In the genomic region with DNA sequence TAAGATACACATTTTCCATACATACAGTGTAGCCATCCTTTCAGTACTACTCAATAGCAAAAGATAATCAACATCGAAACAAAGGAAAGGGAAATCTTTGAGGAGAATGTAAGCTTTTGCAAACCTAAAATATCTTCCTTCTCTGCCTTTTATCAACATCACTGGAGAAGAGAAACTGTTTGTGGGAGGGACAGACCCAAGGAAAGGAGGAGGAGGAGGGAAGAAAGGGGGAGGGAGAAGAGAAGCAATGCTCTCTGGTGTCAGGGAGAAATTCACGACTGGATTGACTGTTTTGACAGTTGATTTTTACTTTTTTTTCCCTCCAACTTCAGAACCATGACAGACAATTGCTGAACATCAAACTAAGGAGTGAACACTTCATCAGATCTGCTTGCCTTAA, we compare ENCODE assay signal across 12 cellular contexts.
DNase-seq lines count a peak whose midpoint lies in the region; ATAC-seq and TF ChIP-seq lines count a peak whose summit lies in the region.
"Had no signal": no experiment of that assay in that cellular context is flagged by ENCODE, and none has a peak within 500 bp of the region (broad histone marks: within the 10 kb centered on the region; RNA-seq: fewer than 3 reads in every experiment).

No MANE protein-coding gene starts in this region.

- intact Hi-C loops in esophagus squamous epithelium (cut with DNase I) = no loop called here

- CTCF ChIA-PET in CD8-positive, alpha-beta memory T cell (lab: Charles Lee) = no interaction called here

- POLR2A ChIA-PET in CD8-positive, alpha-beta memory T cell (lab: Charles Lee) = no interaction called here

- ATAC-seq in thoracic aorta (ENCODE audit: insufficient number of reproducible peaks, low FRiP score, low read depth) (no peak), GM18505 (IDR thresholded peaks at IDR 0.05; ENCODE audit: unreplicated experiment) (no peak), GM19328 (IDR thresholded peaks at IDR 0.05; ENCODE audit: unreplicated experiment) (no peak), GM18502 (IDR thresholded peaks at IDR 0.05; ENCODE audit: poor library complexity, unreplicated experiment) (no peak)
- ATAC-seq: activated naive CD4-positive, alpha-beta T cell treated with anti-CD3 and anti-CD28 coated beads, Interleukin-2, amount 50 U/mL, for 72 hours had no signal

- H3K4me3 ChIP-seq in Peyer's patch = peak overlapping the region in 1 of 4 donors; percentile 3
- peak overlapping the region in 3 of 4 donors; percentile 1 to 42 (median 19) for H3K4me3 ChIP-seq in esophagus squamous epithelium
- peak overlapping the region; percentile 7 to 38 for H3K4me3 ChIP-seq in muscle layer of duodenum (ENCODE audit: low read depth in 1 of 2, low read length in 2 of 2)
- H3K4me3 ChIP-seq in thoracic aorta = peak overlapping the region; percentile 61
- no peak overlapping the region for H3K4me3 ChIP-seq in CD8-positive, alpha-beta memory T cell (ENCODE audit: low read length)

- no peak for DNase-seq in Peyer's patch
- no peak for DNase-seq in esophagus squamous epithelium (lab: John Stamatoyannopoulos, UW)
- no peak for DNase-seq in thoracic aorta (ENCODE audit: low spot score)
- no peak for DNase-seq in CD8-positive, alpha-beta memory T cell
- DNase-seq: activated CD4-positive, alpha-beta T cell treated with anti-CD3 and anti-CD28 coated beads for 4 hours; NCI-H2171; retina had no signal

- H3K4me1 Mint-ChIP-seq in CD8-positive, alpha-beta memory T cell = peaks cover 28 to 33% (median 30%) of the 10 kb centered on the region in 3 donors

- WGBS in esophagus squamous epithelium, 2 donors = 31 to 44% methylated on average over 2 of the region's 2 CpGs

- H3K9me3 ChIP-seq in Peyer's patch (no peaks in the 10 kb centered on the region), esophagus squamous epithelium (no peaks in the 10 kb centered on the region), muscle layer of duodenum (ENCODE audit: control insufficient read depth in 1 of 2, low read length in 2 of 2) (no peaks in the 10 kb centered on the region), thoracic aorta (no peaks in the 10 kb centered on the region)
- no peaks in the 10 kb centered on the region for H3K9me3 ChIP-seq in CD8-positive, alpha-beta memory T cell (ENCODE audit: low read length)

- H3K27me3 ChIP-seq in Peyer's patch = no peaks in the 10 kb centered on the region
- H3K27me3 ChIP-seq in esophagus squamous epithelium = no peaks in the 10 kb centered on the region
- no peaks in the 10 kb centered on the region for H3K27me3 ChIP-seq in muscle layer of duodenum (ENCODE audit: low read depth, low read length)
- H3K27me3 ChIP-seq in thoracic aorta (replicated peaks; ENCODE audit: insufficient read depth) = no peaks in the 10 kb centered on the region
- no peaks in the 10 kb centered on the region for H3K27me3 ChIP-seq in CD8-positive, alpha-beta memory T cell (ENCODE audit: insufficient read depth, low read length, poor library complexity, severe bottlenecking)

- H3K27ac ChIP-seq in Peyer's patch (peak overlapping the region; percentile 3 to 67 (median 21)), esophagus squamous epithelium (peak overlapping the region; percentile 18 to 84 (median 71)), muscle layer of duodenum (ENCODE audit: low read length) (peak overlapping the region; percentile 67), thoracic aorta (peak overlapping the region; percentile 85 to 88)
- no peak overlapping the region for H3K27ac ChIP-seq in CD8-positive, alpha-beta memory T cell (ENCODE audit: low read depth, low read length)

- H3K36me3 ChIP-seq in Peyer's patch (no peaks in the 10 kb centered on the region), esophagus squamous epithelium (no peaks in the 10 kb centered on the region), muscle layer of duodenum (ENCODE audit: control insufficient read depth in 1 of 2, insufficient read depth in 2 of 2, low read length in 2 of 2) (no peaks in the 10 kb centered on the region), thoracic aorta (no peaks in the 10 kb centered on the region)
- no peaks in the 10 kb centered on the region for H3K36me3 ChIP-seq in CD8-positive, alpha-beta memory T cell (ENCODE audit: insufficient read depth, low read length)

- H3K4me1 ChIP-seq in Peyer's patch = no peaks in the 10 kb centered on the region
- peaks cover 5 to 25% (median 8%) of the 10 kb centered on the region in 3 donors for H3K4me1 ChIP-seq in esophagus squamous epithelium
- H3K4me1 ChIP-seq in muscle layer of duodenum (ENCODE audit: control insufficient read depth in 1 of 2, insufficient read depth in 2 of 2, low read length in 2 of 2) = peaks cover 8 to 10% of the 10 kb centered on the region in 2 donors
- peaks cover 5 to 25% of the 10 kb centered on the region in 2 donors for H3K4me1 ChIP-seq in thoracic aorta (ENCODE audit: control insufficient read depth in 1 of 2, low read depth in 2 of 2)
- peaks cover 16% of the 10 kb centered on the region for H3K4me1 ChIP-seq in CD8-positive, alpha-beta memory T cell (ENCODE audit: insufficient read depth, low read length)

- TF ChIP-seq CTCF in Peyer's patch (IDR thresholded peaks at IDR 0.05) = no peak
- TF ChIP-seq CTCF in esophagus squamous epithelium (IDR thresholded peaks at IDR 0.05) = no peak
- TF ChIP-seq CTCF in thoracic aorta (IDR thresholded peaks at IDR 0.05) = no peak

- H3K27ac Mint-ChIP-seq in CD8-positive, alpha-beta memory T cell = peak overlapping the region in 1 of 8 donors; percentile 28
- H3K27ac Mint-ChIP-seq: activated naive CD4-positive, alpha-beta T cell treated with anti-CD3 and anti-CD28 coated beads, Interleukin-2, amount 50 U/mL, for 72 hours had no signal

- H3K36me3 Mint-ChIP-seq in CD8-positive, alpha-beta memory T cell = peaks cover 0 to 3% (median 0%) of the 10 kb centered on the region in 3 donors
- H3K36me3 Mint-ChIP-seq: activated naive CD4-positive, alpha-beta T cell treated with anti-CD3 and anti-CD28 coated beads, Interleukin-2, amount 50 U/mL, for 72 hours had no signal

- TF ChIP-seq POLR2A in Peyer's patch (IDR thresholded peaks at IDR 0.05) = no peak
- no peak for TF ChIP-seq POLR2A in esophagus squamous epithelium (IDR thresholded peaks at IDR 0.05)
- no peak for TF ChIP-seq POLR2A in GM18505 (IDR thresholded peaks at IDR 0.05; ENCODE audit: borderline replicate concordance, extremely low read depth, insufficient read depth, insufficient read length)

- H3K27me3 Mint-ChIP-seq in CD8-positive, alpha-beta memory T cell = no peaks in the 10 kb centered on the region

- H3K4me3 Mint-ChIP-seq in CD8-positive, alpha-beta memory T cell = no peak overlapping the region

- H3K9me3 Mint-ChIP-seq in CD8-positive, alpha-beta memory T cell = no peaks in the 10 kb centered on the region
